Comparison of ENCODE assay signal across 11 cellular contexts in the genomic region with DNA sequence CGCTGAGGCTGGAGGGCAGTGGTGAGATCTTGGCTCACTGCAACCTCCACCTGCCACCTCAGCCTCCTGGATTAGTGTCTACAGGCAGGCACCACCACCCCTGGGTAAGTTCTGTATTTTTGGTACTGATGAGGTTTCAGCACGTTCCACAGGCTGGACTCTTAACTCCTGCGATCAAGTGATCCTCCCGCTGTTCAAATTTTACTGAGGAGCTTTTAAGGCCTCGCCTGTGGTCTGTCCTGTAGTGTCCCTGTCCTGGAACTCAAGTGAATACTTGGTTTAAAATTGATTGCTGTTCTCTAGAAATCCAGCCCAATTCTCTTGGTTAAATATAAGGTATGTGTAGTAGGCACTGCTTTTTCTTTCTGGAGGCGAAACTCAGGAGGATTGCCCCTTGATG.
"Had no signal": no experiment of that assay in that cellular context is flagged by ENCODE, and none has a peak within 500 bp of the region (broad histone marks: within the 10 kb centered on the region; RNA-seq: fewer than 3 reads in every experiment).

No MANE protein-coding gene starts in this region.

- H3K27ac ChIP-seq: ascending aorta, cardiac muscle cell, colonic mucosa, right atrium auricular region, stomach had no signal

- DNase-seq: activated CD4-positive, alpha-beta memory T cell treated with anti-CD3 and anti-CD28 coated beads, Interleukin-2, amount 10 ng/mL, durations not matched to agents 7 days and 5 days; activated CD8-positive, alpha-beta memory T cell treated with anti-CD3 and anti-CD28 coated beads, Interleukin-2, amount 50 U/mL, for 4 hours; activated naive CD4-positive, alpha-beta T cell; colonic mucosa; left ventricle myocardium superior; small intestine; stomach; T1000 had no signal

- H3K4me1 ChIP-seq: ascending aorta, colonic mucosa, right atrium auricular region, stomach had no signal

- H3K4me3 ChIP-seq: ascending aorta, cardiac muscle cell, colonic mucosa, right atrium auricular region, stomach had no signal

- H3K9me3 ChIP-seq: colonic mucosa had no signal

- H3K27me3 Mint-ChIP-seq: activated CD4-positive, alpha-beta memory T cell treated with anti-CD3 and anti-CD28 coated beads, Interleukin-2, amount 10 ng/mL, durations not matched to agents 7 days and 5 days had no signal

- H3K36me3 ChIP-seq: ascending aorta, cardiac muscle cell, colonic mucosa, right atrium auricular region, stomach had no signal

- H3K27me3 ChIP-seq: ascending aorta, cardiac muscle cell, colonic mucosa, right atrium auricular region had no signal

- H3K4me1 Mint-ChIP-seq: activated CD4-positive, alpha-beta memory T cell treated with anti-CD3 and anti-CD28 coated beads, Interleukin-2, amount 10 ng/mL, durations not matched to agents 7 days and 5 days had no signal

- H3K27ac Mint-ChIP-seq: activated CD4-positive, alpha-beta memory T cell treated with anti-CD3 and anti-CD28 coated beads, Interleukin-2, amount 10 ng/mL, durations not matched to agents 7 days and 5 days had no signal

- ATAC-seq: left ventricle myocardium superior had no signal

- H3K4me3 Mint-ChIP-seq: activated CD4-positive, alpha-beta memory T cell treated with anti-CD3 and anti-CD28 coated beads, Interleukin-2, amount 10 ng/mL, durations not matched to agents 7 days and 5 days had no signal
